2 cellular contexts compared by ENCODE assay signal in genomic region chr9:123084256-123084655, GRCh38.
TF ChIP-seq lines count a peak whose summit lies in the region.

No MANE protein-coding gene starts in this region.

TF ChIP-seq in GM23338, 12 proteins besides CTCF, POLR2A, EP300 and RAD21 (continued from another document):
- TF ChIP-seq ZNF462 (CRISPR knock-in tag; IDR thresholded peaks at IDR 0.05): no peak
- TF ChIP-seq STAT1 (IDR thresholded peaks at IDR 0.05; ENCODE audit: unreplicated experiment): no peak
- TF ChIP-seq NANOG (IDR thresholded peaks at IDR 0.05; ENCODE audit: borderline replicate concordance): no peak
- no peak for TF ChIP-seq REST (IDR thresholded peaks at IDR 0.05; ENCODE audit: unreplicated experiment)
- no peak for TF ChIP-seq ZNF114 (CRISPR knock-in tag; IDR thresholded peaks at IDR 0.05)
- TF ChIP-seq EZH2phosphoT487 (IDR thresholded peaks at IDR 0.05; ENCODE audit: unreplicated experiment): no peak
- TF ChIP-seq CREB1 (CRISPR knock-in tag; IDR thresholded peaks at IDR 0.05; ENCODE audit: low read depth): no peak
TF ChIP-seq in GM23338: peak in this region for 0.

TF ChIP-seq in WTC11, 78 proteins besides CTCF, POLR2A, EP300 and RAD21 (continued from another document):
- TF ChIP-seq ZNF281 (CRISPR knock-in tag; IDR thresholded peaks at IDR 0.05) (no peak), EMX1 (CRISPR knock-in tag; IDR thresholded peaks at IDR 0.05) (no peak), GRHL2 (CRISPR knock-in tag; IDR thresholded peaks at IDR 0.05; ENCODE audit: insufficient replicate concordance, severe bottlenecking) (no peak), CREB1 (CRISPR knock-in tag; IDR thresholded peaks at IDR 0.05) (no peak), TEAD1 (CRISPR knock-in tag; IDR thresholded peaks at IDR 0.05) (no peak), ZNF121 (CRISPR knock-in tag; IDR thresholded peaks at IDR 0.05) (no peak), SP1 (CRISPR knock-in tag; conservative IDR thresholded peaks at IDR 0.05) (no peak), CDX4 (CRISPR knock-in tag; IDR thresholded peaks at IDR 0.05; ENCODE audit: borderline replicate concordance) (no peak), MYBL2 (CRISPR knock-in tag; IDR thresholded peaks at IDR 0.05) (no peak), FOXJ3 (CRISPR knock-in tag; IDR thresholded peaks at IDR 0.05; ENCODE audit: borderline replicate concordance) (no peak), ZNF671 (CRISPR knock-in tag; IDR thresholded peaks at IDR 0.05) (no peak)
